23 cellular contexts compared by ENCODE assay signal in the genomic region with DNA sequence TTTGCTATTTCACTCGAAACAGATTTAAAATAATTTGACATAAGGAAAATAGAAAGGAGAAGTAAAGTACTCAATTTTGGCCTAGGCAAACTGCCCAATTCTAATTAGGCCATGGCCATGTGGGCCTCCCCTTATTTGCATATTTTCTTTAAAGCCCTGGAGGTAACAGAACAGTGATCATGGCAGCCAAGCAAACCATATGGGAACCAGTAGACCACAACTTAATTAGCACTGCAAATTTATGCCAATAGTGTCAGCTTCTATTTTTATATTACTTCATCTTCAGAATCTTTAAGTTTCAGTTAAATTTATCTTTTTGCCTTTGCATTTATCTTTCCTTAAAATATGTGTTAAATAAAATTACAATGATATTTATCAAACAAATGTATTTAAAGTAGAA.
"Had no signal": no experiment of that assay in that cellular context is flagged by ENCODE, and none has a peak within 500 bp of the region (broad histone marks: within the 10 kb centered on the region; RNA-seq: fewer than 3 reads in every experiment).

No MANE protein-coding gene starts in this region.

- H3K27me3 Mint-ChIP-seq: brain; stimulated activated naive CD8-positive, alpha-beta T cell treated with anti-CD3 and anti-CD28 coated beads, Interleukin-15, amount 100 ng/mL, for 72 hours had no signal

- H3K36me3 Mint-ChIP-seq: activated naive CD4-positive, alpha-beta T cell treated with anti-CD3 and anti-CD28 coated beads, Interleukin-2, amount 50 U/mL, for 72 hours; brain; immature natural killer cell; mesothelial cell of epicardium; naive thymus-derived CD8-positive, alpha-beta T cell; neural progenitor cell had no signal

- H3K4me3 Mint-ChIP-seq: activated CD8-positive, alpha-beta T cell treated with anti-CD3 and anti-CD28 coated beads, Interleukin-2, amount 10 ng/mL, durations not matched to agents 7 days and 5 days; activated T-helper 1 cell treated with anti-CD3 and anti-CD28 coated beads, Interleukin-12 subunit alpha, Interleukin-12 subunit beta, Interleukin-2, Interleukin-4 antibody, amounts not matched to agents 30 ng/mL and 10 ng/mL and 1 ng/mL, durations not matched to agents 14 hours and 24 hours and 36 hours; immature natural killer cell; mesothelial cell of epicardium; naive thymus-derived CD8-positive, alpha-beta T cell; neural progenitor cell; stimulated activated naive CD8-positive, alpha-beta T cell treated with anti-CD3 and anti-CD28 coated beads, Interleukin-15, amount 100 ng/mL, for 72 hours had no signal

- ATAC-seq: activated CD8-positive, alpha-beta T cell treated with anti-CD3 and anti-CD28 coated beads, Interleukin-2, amount 10 ng/mL, durations not matched to agents 7 days and 5 days; activated naive CD4-positive, alpha-beta T cell treated with anti-CD3 and anti-CD28 coated beads, Interleukin-2, amount 50 U/mL, for 72 hours; foreskin keratinocyte; naive thymus-derived CD8-positive, alpha-beta T cell; right lobe of liver; stimulated activated naive CD8-positive, alpha-beta T cell treated with anti-CD3 and anti-CD28 coated beads, Interleukin-15, amount 100 ng/mL, for 72 hours had no signal

- H3K4me1 Mint-ChIP-seq: immature natural killer cell; naive thymus-derived CD8-positive, alpha-beta T cell; neural progenitor cell; stimulated activated naive CD8-positive, alpha-beta T cell treated with anti-CD3 and anti-CD28 coated beads, Interleukin-15, amount 100 ng/mL, for 72 hours had no signal

- H3K27ac Mint-ChIP-seq: activated CD8-positive, alpha-beta T cell treated with anti-CD3 and anti-CD28 coated beads, Interleukin-2, amount 10 ng/mL, durations not matched to agents 7 days and 5 days; activated naive CD4-positive, alpha-beta T cell treated with anti-CD3 and anti-CD28 coated beads, Interleukin-2, amount 50 U/mL, for 72 hours; activated T-helper 1 cell treated with anti-CD3 and anti-CD28 coated beads, Interleukin-12 subunit alpha, Interleukin-12 subunit beta, Interleukin-2, Interleukin-4 antibody, amounts not matched to agents 30 ng/mL and 10 ng/mL and 1 ng/mL, durations not matched to agents 14 hours and 24 hours and 36 hours; immature natural killer cell; mesothelial cell of epicardium; naive thymus-derived CD8-positive, alpha-beta T cell; neural progenitor cell; stimulated activated naive CD8-positive, alpha-beta T cell treated with anti-CD3 and anti-CD28 coated beads, Interleukin-15, amount 100 ng/mL, for 72 hours had no signal

- H3K9me3 Mint-ChIP-seq: activated naive CD4-positive, alpha-beta T cell treated with anti-CD3 and anti-CD28 coated beads, Interleukin-2, amount 50 U/mL, for 72 hours; activated T-helper 1 cell treated with anti-CD3 and anti-CD28 coated beads, Interleukin-12 subunit alpha, Interleukin-12 subunit beta, Interleukin-2, Interleukin-4 antibody, amounts not matched to agents 30 ng/mL and 10 ng/mL and 1 ng/mL, durations not matched to agents 14 hours and 24 hours and 36 hours; neural progenitor cell had no signal

- DNase-seq: activated CD4-positive, alpha-beta T cell treated with anti-CD3 and anti-CD28 coated beads, Interleukin-2, amount 50 U/mL, for 1 hour; activated CD4-positive, CD25-positive, alpha-beta regulatory T cell treated with anti-CD3 and anti-CD28 coated beads, Interleukin-2, amount 50 U/mL, for 72 hours; activated CD8-positive, alpha-beta T cell treated with anti-CD3 and anti-CD28 coated beads, Interleukin-2, amount 10 ng/mL, durations not matched to agents 7 days and 5 days; activated gamma-delta T cell treated with Interleukin-2 at 50 U/mL for 16 hours; aorta; central memory CD4-positive, alpha-beta T cell; effector memory CD4-positive, alpha-beta T cell; foreskin keratinocyte; immature natural killer cell; left ventricle myocardium inferior; mammary epithelial cell; naive thymus-derived CD8-positive, alpha-beta T cell; posterior cingulate gyrus; right lobe of liver; stimulated activated CD4-positive, alpha-beta T cell treated with anti-CD3 and anti-CD28 coated beads, Interleukin-1b, Interleukin-23, amount 100 ng/mL, for 48 hours; stimulated activated naive CD8-positive, alpha-beta T cell treated with anti-CD3 and anti-CD28 coated beads, Interleukin-15, amount 100 ng/mL, for 72 hours; tibial artery; WERI-Rb-1 had no signal
